In the genomic region with DNA sequence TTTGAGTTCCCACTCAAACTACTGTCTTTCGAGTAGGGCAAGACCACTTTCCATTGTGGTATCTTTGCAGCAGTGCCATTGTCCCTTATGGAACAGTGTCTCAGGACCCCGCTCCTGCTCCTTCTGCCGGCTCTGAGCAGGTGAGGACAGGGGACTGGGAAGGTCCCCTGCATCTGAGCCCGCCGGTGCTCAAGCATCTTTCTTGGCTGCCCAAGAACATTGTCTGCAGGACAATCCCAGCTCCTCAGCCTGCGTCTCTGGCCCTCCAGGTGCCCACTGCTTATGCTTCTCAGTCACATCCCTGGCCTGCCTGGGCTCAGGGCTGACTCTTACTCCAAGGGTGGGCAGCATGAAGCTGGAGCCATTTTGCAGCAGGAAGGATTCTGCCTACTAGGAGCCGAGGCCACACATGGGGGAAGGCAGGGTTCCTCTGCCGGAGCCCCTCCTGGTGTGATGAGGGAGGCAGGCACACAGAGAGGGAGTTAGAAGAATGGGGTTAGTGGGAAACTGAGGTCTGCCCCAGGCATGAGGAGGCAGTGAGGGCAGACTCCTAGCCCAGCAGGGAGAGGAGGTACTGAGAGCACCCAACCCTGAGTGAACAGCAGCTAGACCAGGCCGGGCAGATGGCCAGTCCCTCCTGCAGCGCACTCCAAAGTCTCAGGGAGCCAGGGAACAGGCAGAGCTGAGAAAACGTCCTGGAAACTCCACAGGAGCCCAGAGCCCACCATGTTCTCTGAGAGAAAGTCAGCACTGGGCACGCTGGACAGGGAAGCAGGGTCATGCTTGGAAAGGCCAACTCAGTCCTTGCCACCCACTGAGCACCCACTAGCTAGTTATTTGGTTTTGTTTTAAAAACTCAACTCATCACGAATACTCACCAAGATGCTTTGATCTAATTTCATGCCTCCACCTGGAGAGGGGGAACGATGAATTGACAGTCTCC, we compare ENCODE assay signal across 20 cellular contexts.
"Had no signal": no experiment of that assay in that cellular context is flagged by ENCODE, and none has a peak within 500 bp of the region (broad histone marks: within the 10 kb centered on the region; RNA-seq: fewer than 3 reads in every experiment).

No MANE protein-coding gene starts in this region.

- DNase-seq: activated CD4-positive, alpha-beta memory T cell treated with anti-CD3 and anti-CD28 coated beads, Interleukin-2, amount 10 ng/mL, durations not matched to agents 7 days and 5 days; activated CD4-positive, alpha-beta T cell treated with anti-CD3 and anti-CD28 coated beads for 48 hours; activated CD4-positive, CD25-positive, alpha-beta regulatory T cell; activated CD8-positive, alpha-beta memory T cell treated with anti-CD3 and anti-CD28 coated beads, Interleukin-2, amount 10 ng/mL, durations not matched to agents 7 days and 5 days; activated naive CD4-positive, alpha-beta T cell; activated naive CD8-positive, alpha-beta T cell treated with anti-CD3 and anti-CD28 coated beads, Interleukin-2, amount 50 U/mL, for 24 hours; anterior cingulate cortex; caudate nucleus; foreskin fibroblast; left colon; mesendoderm; stimulated activated CD4-positive, alpha-beta T cell treated with anti-CD3 and anti-CD28 coated beads, Interleukin-2, amount 100 ng/mL, for 24 hours; stimulated activated naive CD8-positive, alpha-beta T cell treated with anti-CD3 and anti-CD28 coated beads, Interleukin-15, Interleukin-2, amounts not matched to agents 100 U/mL and 50 U/mL, for 24 hours; T1000; transverse colon had no signal

- H3K36me3 ChIP-seq: neutrophil, transverse colon, vagina had no signal

- H3K4me2 ChIP-seq: hepatocyte had no signal

- H3K27me3 ChIP-seq: hepatocyte, transverse colon, vagina had no signal

- H3K9me3 ChIP-seq: neutrophil, transverse colon, vagina had no signal

- ATAC-seq: activated CD8-positive, alpha-beta memory T cell treated with anti-CD3 and anti-CD28 coated beads, Interleukin-2, amount 10 ng/mL, durations not matched to agents 7 days and 5 days; activated naive CD8-positive, alpha-beta T cell treated with anti-CD3 and anti-CD28 coated beads, Interleukin-2, amount 50 U/mL, for 24 hours; left colon; naive thymus-derived CD8-positive, alpha-beta T cell; stimulated activated naive CD8-positive, alpha-beta T cell treated with anti-CD3 and anti-CD28 coated beads, Interleukin-15, Interleukin-2, amounts not matched to agents 100 U/mL and 50 U/mL, for 24 hours had no signal

- H3K27ac ChIP-seq: epithelial cell of prostate, hepatocyte, neutrophil, transverse colon, vagina had no signal

- H2AFZ ChIP-seq: hepatocyte had no signal

- H3K4me3 ChIP-seq: hepatocyte, transverse colon, vagina had no signal
